In genomic region chr1:6245869-6246496, GRCh38 we compare ENCODE assay signal across 9 cellular contexts. TPM values are rescaled to one million over a fixed set of nuclear protein-coding genes. Genes with fewer than 3 reads are reported as not detected.
A peak's percentile ranks its signal among the peaks of the same experiment; 100 is the strongest.
DNase-seq lines count a peak whose midpoint lies in the region; ATAC-seq and TF ChIP-seq lines count a peak whose summit lies in the region.
"Had no signal": no experiment of that assay in that cellular context is flagged by ENCODE, and none has a peak within 500 bp of the region (broad histone marks: within the 10 kb centered on the region; RNA-seq: fewer than 3 reads in every experiment).

No MANE protein-coding gene starts in this region.

- no peaks in the 10 kb centered on the region for H3K9me2 ChIP-seq in GM23338 (ENCODE audit: insufficient read depth)
- H3K9me2 ChIP-seq in OCI-LY7 (ENCODE audit: insufficient read depth, low read length): no peaks in the 10 kb centered on the region

- H2AFZ ChIP-seq in GM23338: peak overlapping the region; percentile 63; the same call in 1 of the 2 replicates
- no peak overlapping the region for H2AFZ ChIP-seq in OCI-LY7 (ENCODE audit: low read length)

- BruUV-seq in OCI-LY7 (replicated peaks; lab: Mats Ljungman, UMichigan): no TSS peak

- H3K36me3 Mint-ChIP-seq in GM23338 (ENCODE audit: low read depth) (no peaks in the 10 kb centered on the region), osteocyte (ENCODE audit: unreplicated experiment) (no peaks in the 10 kb centered on the region)

- CTCF ChIA-PET in OCI-LY7 (lab: Charles Lee; ENCODE audit: unreplicated experiment): interaction anchor here (1.3 kb wide), 1 partner anchor 157 kb away, joined by 3 read pairs; no protein-coding TSS in a partner anchor

- peak overlapping the region; percentile 98 for H3K4me2 ChIP-seq in GM23338
- no peak overlapping the region for H3K4me2 ChIP-seq in OCI-LY7 (ENCODE audit: low read length)

- ATAC-seq in GM23338 (peak; percentile 25), GM21526 (IDR thresholded peaks at IDR 0.05; ENCODE audit: low FRiP score, unreplicated experiment) (no peak), GM18861 (IDR thresholded peaks at IDR 0.05; ENCODE audit: unreplicated experiment) (no peak)

- H3K36me3 ChIP-seq in GM23338 (ENCODE audit: insufficient read depth): no peaks in the 10 kb centered on the region
- H3K36me3 ChIP-seq in OCI-LY7 (ENCODE audit: insufficient read depth, low read length): no peaks in the 10 kb centered on the region
- no peaks in the 10 kb centered on the region for H3K36me3 ChIP-seq in tibial artery

- in situ Hi-C loops in astrocyte of the cerebellum (cut with HindIII; ENCODE audit: low sequenced_read_pairs): no loop called here

- peaks cover 17% of the 10 kb centered on the region for H3F3A ChIP-seq in GM23338 (replicated peaks; ENCODE audit: low read depth)

- H3K9me3 Mint-ChIP-seq in GM23338 (no peaks in the 10 kb centered on the region), osteocyte (ENCODE audit: unreplicated experiment) (no peaks in the 10 kb centered on the region)

- H3K27ac Mint-ChIP-seq in GM23338 (peak overlapping the region; percentile 78; the same call in 1 of the 2 replicates), osteocyte (ENCODE audit: unreplicated experiment) (no peak overlapping the region)

- TF ChIP-seq CTCF in GM23338 (conservative IDR thresholded peaks at IDR 0.05; ENCODE audit: low read depth in 2 of 2): no peak
- no peak for TF ChIP-seq CTCF in OCI-LY7 (conservative IDR thresholded peaks at IDR 0.05; ENCODE audit: low read length)
- no peak for TF ChIP-seq CTCF in astrocyte of the cerebellum (IDR thresholded peaks at IDR 0.05; ENCODE audit: low read depth, low read length, missing control alignments)
- no peak for TF ChIP-seq CTCF in osteocyte (IDR thresholded peaks at IDR 0.05)
- no peak for TF ChIP-seq CTCF in tibial artery (IDR thresholded peaks at IDR 0.05)

- intact Hi-C loops in OCI-LY7 (cut with micrococcal nuclease; ENCODE audit: unreplicated experiment): loop anchor here (1.0 to 10.0 kb wide), 5 partner anchors 97 to 189 kb away; no protein-coding TSS in a partner anchor
- intact Hi-C loops in tibial artery (cut with DNase I; ENCODE audit: low total_unique reads): loop anchor here (2.0 to 5.0 kb wide), 3 partner anchors 96 to 184 kb away; no protein-coding TSS in a partner anchor

- H3K27ac ChIP-seq in GM23338 (ENCODE audit: low read depth) (0 out of 2 replicates have a peak overlapping the region, but pooled peaks have one; percentile 32), OCI-LY7 (ENCODE audit: low read depth, low read length, poor library complexity, severe bottlenecking) (no peak overlapping the region), tibial artery (no peak overlapping the region)
- H3K27ac ChIP-seq: parathyroid adenoma had no signal

- POLR2A ChIA-PET in OCI-LY7 (lab: Charles Lee): no interaction called here

- peak overlapping the region; percentile 83 for H3K4me3 ChIP-seq in GM23338
- no peak overlapping the region for H3K4me3 ChIP-seq in OCI-LY7 (ENCODE audit: low read depth, low read length, poor library complexity, severe bottlenecking)
- peak overlapping the region; percentile 18 for H3K4me3 ChIP-seq in astrocyte of the cerebellum (ENCODE audit: low read depth, low read length)
- no peak overlapping the region for H3K4me3 ChIP-seq in tibial artery

- H3K9me3 ChIP-seq in OCI-LY7 (ENCODE audit: low read length) (no peaks in the 10 kb centered on the region), tibial artery (no peaks in the 10 kb centered on the region)

- H3K27me3 ChIP-seq in GM23338 (ENCODE audit: insufficient read depth): peaks cover 63% of the 10 kb centered on the region
- peaks cover 15 to 96% of the 10 kb centered on the region in 2 donors for H3K27me3 ChIP-seq in tibial artery

- DNase-seq in 8988T (peak; percentile 84), GM23338 (ENCODE audit: low spot score) (peak; percentile 94), OCI-LY7 (ENCODE audit: low spot score) (peak; percentile 29), astrocyte of the cerebellum (ENCODE audit: low read depth) (no peak), osteocyte (ENCODE audit: extremely low spot score, unreplicated experiment) (no peak), tibial artery (no peak)

- H3K27me3 Mint-ChIP-seq in GM23338 (ENCODE audit: insufficient read depth, low read depth, poor library complexity) (peaks cover 50% of the 10 kb centered on the region), osteocyte (ENCODE audit: unreplicated experiment) (peaks cover 47% of the 10 kb centered on the region)

- H3K4me1 Mint-ChIP-seq in GM23338 (peaks cover 27% of the 10 kb centered on the region; the same call in 2 of the 3 replicates), osteocyte (ENCODE audit: unreplicated experiment) (peaks cover 18% of the 10 kb centered on the region)

- H3K4me3 Mint-ChIP-seq in GM23338: peak overlapping the region; percentile 82
- H3K4me3 Mint-ChIP-seq in osteocyte (ENCODE audit: unreplicated experiment): peak overlapping the region; percentile 64

- H3K4me1 ChIP-seq in GM23338 (ENCODE audit: insufficient read depth): peaks cover 26% of the 10 kb centered on the region
- no peaks in the 10 kb centered on the region for H3K4me1 ChIP-seq in OCI-LY7 (ENCODE audit: insufficient read depth, low read length, poor library complexity, severe bottlenecking)
- peaks cover 0 to 42% (median 23%) of the 10 kb centered on the region in 4 donors for H3K4me1 ChIP-seq in tibial artery
- H3K4me1 ChIP-seq: parathyroid adenoma had no signal

- H4K20me1 ChIP-seq in GM23338 (replicated peaks; ENCODE audit: insufficient read depth) (peaks cover 6% of the 10 kb centered on the region; the same call in 1 of the 2 replicates), OCI-LY7 (ENCODE audit: insufficient read depth, low read length) (no peaks in the 10 kb centered on the region)

- no peaks in the 10 kb centered on the region for H3K79me2 ChIP-seq in GM23338 (replicated peaks; ENCODE audit: insufficient read depth)
- no peaks in the 10 kb centered on the region for H3K79me2 ChIP-seq in OCI-LY7 (ENCODE audit: insufficient read depth, low read depth, low read length)
- H3K79me2 ChIP-seq: parathyroid adenoma had no signal

TF ChIP-seq in GM23338, 12 proteins besides CTCF, POLR2A, EP300 and RAD21:
- TF ChIP-seq, protein P1, sequence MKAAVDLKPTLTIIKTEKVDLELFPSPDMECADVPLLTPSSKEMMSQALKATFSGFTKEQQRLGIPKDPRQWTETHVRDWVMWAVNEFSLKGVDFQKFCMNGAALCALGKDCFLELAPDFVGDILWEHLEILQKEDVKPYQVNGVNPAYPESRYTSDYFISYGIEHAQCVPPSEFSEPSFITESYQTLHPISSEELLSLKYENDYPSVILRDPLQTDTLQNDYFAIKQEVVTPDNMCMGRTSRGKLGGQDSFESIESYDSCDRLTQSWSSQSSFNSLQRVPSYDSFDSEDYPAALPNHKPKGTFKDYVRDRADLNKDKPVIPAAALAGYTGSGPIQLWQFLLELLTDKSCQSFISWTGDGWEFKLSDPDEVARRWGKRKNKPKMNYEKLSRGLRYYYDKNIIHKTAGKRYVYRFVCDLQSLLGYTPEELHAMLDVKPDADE (IDR thresholded peaks at IDR 0.05): no peak
- TF ChIP-seq POLR2AphosphoS5 (IDR thresholded peaks at IDR 0.05; ENCODE audit: low read depth): peak; percentile 75

RNA-seq across cellular contexts. Expression of gene HES3, which starts 2.0 kb away (rescaled TPM):
- 49.7 and 50.4 TPM in 2 replicates for total RNA-seq in GM23338 (2014; rRNA removed; shearing (Covaris generic))
- polyA plus RNA-seq in GM23338 (2016; fragmentation: Nextera tagmentation; extraction: Ambion mirVana): 7.1 and 7.7 TPM in 2 replicates
- not detected in 2 replicates for total RNA-seq in OCI-LY7 (2014; rRNA removed; shearing (Covaris generic))
- total RNA-seq in OCI-LY7 (2022) (not detected in 2 replicates), osteocyte (not detected in 2 replicates)

RNA-seq across cellular contexts. Expression of gene ICMT, which starts 10.2 kb away (rescaled TPM):
- total RNA-seq in GM23338 (2014; rRNA removed; shearing (Covaris generic)): 131 and 145 TPM in 2 replicates
- 25.6 and 27.8 TPM in 2 replicates for polyA plus RNA-seq in GM23338 (2016; fragmentation: Nextera tagmentation; extraction: Ambion mirVana)
- total RNA-seq in OCI-LY7 (2014; rRNA removed; shearing (Covaris generic)): 54.0 and 57.0 TPM in 2 replicates
- total RNA-seq in OCI-LY7 (2022): 42.2 and 48.0 TPM in 2 replicates
- 74.7 and 81.1 TPM in 2 replicates for total RNA-seq in osteocyte

RNA-seq across cellular contexts. Expression of gene GPR153, which starts 14.9 kb away (rescaled TPM):
- total RNA-seq in GM23338 (2014; rRNA removed; shearing (Covaris generic)): 8.8 and 9.0 TPM in 2 replicates
- polyA plus RNA-seq in GM23338 (2016; fragmentation: Nextera tagmentation; extraction: Ambion mirVana): 1.3 and 1.9 TPM in 2 replicates
- total RNA-seq in OCI-LY7 (2014; rRNA removed; shearing (Covaris generic)): not detected in 2 replicates
- total RNA-seq in OCI-LY7 (2022) (not detected in 2 replicates), osteocyte (4.2 and 4.4 TPM in 2 replicates)

RNA-seq across cellular contexts. Expression of gene RNF207, which starts 40.1 kb away (rescaled TPM):
- 1.5 and 2.9 TPM in 2 replicates for total RNA-seq in GM23338 (2014; rRNA removed; shearing (Covaris generic))
- 1.3 and 1.7 TPM in 2 replicates for polyA plus RNA-seq in GM23338 (2016; fragmentation: Nextera tagmentation; extraction: Ambion mirVana)
- not detected in 2 replicates for total RNA-seq in OCI-LY7 (2014; rRNA removed; shearing (Covaris generic))
- total RNA-seq in OCI-LY7 (2022) (not detected in 2 replicates), osteocyte (12.4 TPM in 2 replicates)

RNA-seq across cellular contexts. Expression of gene RPL22, which starts 46.6 kb away (rescaled TPM):
- 145 and 149 TPM in 2 replicates for total RNA-seq in GM23338 (2014; rRNA removed; shearing (Covaris generic))
- 818 and 851 TPM in 2 replicates for polyA plus RNA-seq in GM23338 (2016; fragmentation: Nextera tagmentation; extraction: Ambion mirVana)
- total RNA-seq in OCI-LY7 (2014; rRNA removed; shearing (Covaris generic)): 249 and 330 TPM in 2 replicates
- total RNA-seq in OCI-LY7 (2022): 589 and 605 TPM in 2 replicates
- total RNA-seq in osteocyte: 359 and 373 TPM in 2 replicates

Comparison
In these comparisons a context has a peak if more than half of its experiments do, and no peak if none do; other contexts are left out.
1. DNase-seq: peak in 8988T (single experiment), GM23338 (single experiment) and OCI-LY7 (single experiment); none in astrocyte of the cerebellum (single experiment), osteocyte (single experiment) and tibial artery (0 of 2).
2. H3K4me3 ChIP-seq: peak in GM23338 (single experiment) and astrocyte of the cerebellum (single experiment); none in OCI-LY7 (single experiment) and tibial artery (0 of 2).
3. RNA of gene HES3, which starts 2.0 kb away (total RNA-seq): 49.7 to 50.4 TPM in GM23338; not detected in OCI-LY7 and not detected in osteocyte; every median in the first group is over 10 times any median in the second.